In genomic region chr1:58549231-58549958, GRCh38 we compare ENCODE assay signal across 1 cellular context.
TF ChIP-seq lines count a peak whose summit lies in the region.

No MANE protein-coding gene starts in this region.

TF ChIP-seq in K562, 482 proteins besides CTCF, POLR2A, EP300 and RAD21 (continued from another document):
- TF ChIP-seq CBFA2T3 (IDR thresholded peaks at IDR 0.05) (peak; percentile 44), NR1H2 (CRISPR knock-in tag; IDR thresholded peaks at IDR 0.05) (no peak), DPF2 (IDR thresholded peaks at IDR 0.05) (peak; percentile 50), STAT5A (IDR thresholded peaks at IDR 0.05; ENCODE audit: borderline replicate concordance, low read length) (peak; percentile 41; the same call in 1 of the 2 replicates), JUND (IDR thresholded peaks at IDR 0.05; ENCODE audit: borderline replicate concordance, low read depth, low read length) (peak; percentile 33; the same call in 1 of the 2 replicates), JUND (tag; IDR thresholded peaks at IDR 0.05; ENCODE audit: borderline replicate concordance, low read depth, low read length) (no peak; the same call in 2 of the 3 replicates), ATF1 (CRISPR knock-in tag; IDR thresholded peaks at IDR 0.05) (no peak), ATF1 (tag; IDR thresholded peaks at IDR 0.05) (no peak), CEBPG (CRISPR knock-in tag; IDR thresholded peaks at IDR 0.05) (no peak), CEBPG (tag; conservative IDR thresholded peaks at IDR 0.05 in 1 of 2, IDR thresholded peaks at IDR 0.05 in 1 of 2) (0 out of 4 replicates have a peak, but pooled peaks of 1 of the 2 experiments have one; percentile 25), TAL1 (IDR thresholded peaks at IDR 0.05) (peak; percentile 29; the same call in 1 of the 2 replicates), TAF9B (IDR thresholded peaks at IDR 0.05; ENCODE audit: partially characterized antibody) (no peak), TBL1XR1 (IDR thresholded peaks at IDR 0.05; ENCODE audit: low read length in 2 of 2) (peak in 1 of 2 experiments; percentile 47; a peak in 1 of 4 replicates), HLTF (IDR thresholded peaks at IDR 0.05) (no peak), BHLHE40 (IDR thresholded peaks at IDR 0.05; ENCODE audit: low read length) (0 out of 2 replicates have a peak, but pooled peaks have one; percentile 18)
